ENCODE assay signal across 8 cellular contexts in the genomic region with DNA sequence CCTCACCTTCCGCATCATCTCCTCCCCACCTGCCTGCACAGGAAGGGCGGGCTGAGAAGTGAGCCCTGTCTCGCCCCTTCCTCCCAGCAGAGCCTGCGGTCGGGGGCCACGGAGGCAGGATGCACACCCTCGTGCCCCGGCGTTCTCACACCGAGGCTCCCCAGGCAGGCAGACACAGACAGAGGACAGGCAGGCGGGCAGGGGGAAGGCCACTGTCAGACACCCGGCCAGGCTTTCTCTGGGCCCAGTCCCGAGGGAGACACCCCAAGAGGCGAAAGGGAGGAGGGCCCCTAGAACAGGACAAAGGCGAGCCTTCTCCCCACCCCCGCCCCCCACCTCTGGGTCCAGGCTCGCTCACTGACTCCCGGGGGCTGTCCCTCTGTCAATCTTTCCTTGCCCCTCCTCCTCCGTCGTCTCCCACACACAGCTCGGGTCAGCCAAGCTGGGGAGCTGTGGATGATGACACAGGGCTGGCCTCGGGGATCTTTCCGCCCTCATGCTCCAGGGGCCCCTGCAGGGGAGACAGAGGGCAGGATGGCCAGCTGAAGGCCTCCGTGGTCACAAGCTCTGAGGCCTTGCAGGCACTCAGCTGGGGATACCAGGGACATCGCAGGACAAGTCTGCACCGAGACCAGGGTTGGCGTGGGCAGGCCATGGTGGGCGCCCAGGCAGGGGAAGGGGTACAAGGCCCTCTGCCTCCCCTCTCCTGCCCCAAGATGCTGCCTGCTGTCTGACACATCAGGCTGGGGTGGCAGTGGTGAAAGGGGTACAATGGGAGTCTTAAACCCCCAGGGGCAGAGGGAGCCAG.
DNase-seq lines count a peak whose midpoint lies in the region; ATAC-seq and FAIRE-seq lines count a peak whose summit lies in the region.

No MANE protein-coding gene starts in this region.

- peak; percentile 69 for DNase-seq in GM18507 (ENCODE audit: extremely low spot score, insufficient read length, low read depth)
- peak; percentile 76 for DNase-seq in activated CD4-positive, alpha-beta T cell treated with anti-CD3 and anti-CD28 coated beads for 48 hours
- peak; percentile 60 for DNase-seq in retina
- DNase-seq in GF-D8 (lab: John Stamatoyannopoulos, UW): no peak
- DNase-seq in cerebellar nuclear complex (lab: John Stamatoyannopoulos, UW): no peak
- DNase-seq in HPDE6-E6E7 (ENCODE audit: extremely low spot score): no peak

- no peak overlapping the region for H3K27ac ChIP-seq in duodenal mucosa (ENCODE audit: low read depth, low read length)

- H3K4me3 ChIP-seq in duodenal mucosa (ENCODE audit: low read depth in 1 of 2, low read length in 2 of 2): peak overlapping the region; percentile 28 to 42

- peak; percentile 44 for ATAC-seq in HG02870 (IDR thresholded peaks at IDR 0.05; ENCODE audit: unreplicated experiment)

- H3K9me3 ChIP-seq in duodenal mucosa (ENCODE audit: control insufficient read depth in 1 of 2, low read length in 2 of 2): no peaks in the 10 kb centered on the region

- H3K9ac ChIP-seq in duodenal mucosa (ENCODE audit: low read depth in 1 of 2, low read length in 2 of 2): peak overlapping the region in 1 of 2 donors; percentile 43

- no peaks in the 10 kb centered on the region for H3K36me3 ChIP-seq in duodenal mucosa (ENCODE audit: control insufficient read depth in 1 of 2, insufficient read depth in 2 of 2, low read length in 2 of 2)

- peaks cover 59 to 70% of the 10 kb centered on the region in 2 donors for H3K4me1 ChIP-seq in duodenal mucosa (ENCODE audit: control insufficient read depth in 1 of 2, insufficient read depth in 2 of 2, low read length in 2 of 2)

- FAIRE-seq in GM18507 (lab: Jason Lieb, UNC): peak; percentile 96

- H3K27me3 ChIP-seq in duodenal mucosa (ENCODE audit: control insufficient read depth in 1 of 2, insufficient read depth in 2 of 2, low read length in 2 of 2): no peaks in the 10 kb centered on the region

Comparison
In these comparisons a context has a peak if more than half of its experiments do, and no peak if none do; other contexts are left out.
1. DNase-seq: peak in GM18507 (single experiment), activated CD4-positive, alpha-beta T cell treated with anti-CD3 and anti-CD28 coated beads for 48 hours (single experiment) and retina (single experiment); none in GF-D8 (single experiment), cerebellar nuclear complex (0 of 2) and HPDE6-E6E7 (single experiment).